In the genomic region with DNA sequence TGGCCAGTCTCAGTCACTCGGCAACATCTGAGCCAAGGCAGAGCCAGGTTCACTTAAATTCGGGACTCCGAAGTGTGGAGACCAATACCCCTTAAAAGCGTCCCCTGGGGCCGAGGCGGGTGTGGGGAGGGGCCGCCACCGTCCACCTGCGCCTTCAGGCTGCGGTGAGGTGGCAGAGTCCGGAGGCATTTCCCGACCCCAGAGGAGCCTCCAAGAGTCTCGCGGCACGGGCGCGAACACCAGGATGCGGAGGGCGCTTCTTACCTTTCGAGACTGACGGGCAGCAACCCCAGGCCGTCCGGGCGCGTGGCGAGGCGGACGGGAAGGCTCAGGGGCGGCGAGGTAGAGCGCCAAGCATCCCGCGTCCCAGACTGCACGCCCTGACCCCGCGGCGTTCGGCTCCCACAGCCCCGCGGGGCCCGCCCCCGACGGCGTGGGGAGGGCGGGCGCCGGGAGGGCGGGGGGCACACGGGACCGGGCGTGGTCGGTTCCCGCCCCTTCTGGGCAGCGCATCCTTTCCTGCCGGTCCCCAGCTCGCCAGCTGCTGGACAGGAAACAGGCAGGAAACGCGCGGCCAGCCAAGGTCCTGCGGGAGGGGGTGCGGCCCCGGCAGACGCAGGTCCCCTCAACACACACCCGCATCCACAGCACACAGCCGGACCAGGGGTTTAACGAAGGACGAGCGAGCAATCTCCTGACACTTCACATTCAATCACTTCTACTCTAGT, we compare ENCODE assay signal across 8 cellular contexts. TPM values are rescaled to one million over a fixed set of nuclear protein-coding genes. Genes with fewer than 3 reads are reported as not detected.
DNase-seq lines count a peak whose midpoint lies in the region; ATAC-seq and TF ChIP-seq lines count a peak whose summit lies in the region.

A gene with protein sequence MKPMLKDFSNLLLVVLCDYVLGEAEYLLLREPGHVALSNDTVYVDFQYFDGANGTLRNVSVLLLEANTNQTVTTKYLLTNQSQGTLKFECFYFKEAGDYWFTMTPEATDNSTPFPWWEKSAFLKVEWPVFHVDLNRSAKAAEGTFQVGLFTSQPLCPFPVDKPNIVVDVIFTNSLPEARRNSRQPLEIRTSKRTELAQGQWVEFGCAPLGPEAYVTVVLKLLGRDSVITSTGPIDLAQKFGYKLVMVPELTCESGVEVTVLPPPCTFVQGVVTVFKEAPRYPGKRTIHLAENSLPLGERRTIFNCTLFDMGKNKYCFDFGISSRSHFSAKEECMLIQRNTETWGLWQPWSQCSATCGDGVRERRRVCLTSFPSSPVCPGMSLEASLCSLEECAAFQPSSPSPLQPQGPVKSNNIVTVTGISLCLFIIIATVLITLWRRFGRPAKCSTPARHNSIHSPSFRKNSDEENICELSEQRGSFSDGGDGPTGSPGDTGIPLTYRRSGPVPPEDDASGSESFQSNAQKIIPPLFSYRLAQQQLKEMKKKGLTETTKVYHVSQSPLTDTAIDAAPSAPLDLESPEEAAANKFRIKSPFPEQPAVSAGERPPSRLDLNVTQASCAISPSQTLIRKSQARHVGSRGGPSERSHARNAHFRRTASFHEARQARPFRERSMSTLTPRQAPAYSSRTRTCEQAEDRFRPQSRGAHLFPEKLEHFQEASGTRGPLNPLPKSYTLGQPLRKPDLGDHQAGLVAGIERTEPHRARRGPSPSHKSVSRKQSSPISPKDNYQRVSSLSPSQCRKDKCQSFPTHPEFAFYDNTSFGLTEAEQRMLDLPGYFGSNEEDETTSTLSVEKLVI (minus strand): TSS at position 406 of the 728 bp plus-strand sequence. CDS start 3,572 bp downstream, outside the sequence.

- no peak for TF ChIP-seq CTCF in SK-N-SH (IDR thresholded peaks at IDR 0.05)
- no peak for TF ChIP-seq CTCF in coronary artery (IDR thresholded peaks at IDR 0.05)

- DNase-seq in EH (ENCODE audit: low read depth), result peak; percentile 58
- DNase-seq in H4 (ENCODE audit: low spot score), result peak; percentile 12
- DNase-seq in SK-N-SH, result peak; percentile 87
- peak; percentile 82 for DNase-seq in coronary artery (ENCODE audit: low spot score)
- DNase-seq in left kidney (ENCODE audit: low read depth, low spot score), result peak; percentile 68
- peak; percentile 13 for DNase-seq in stimulated activated naive CD8-positive, alpha-beta T cell treated with anti-CD3 and anti-CD28 coated beads, Interleukin-15, Interleukin-2, amounts not matched to agents 100 U/mL and 50 U/mL, for 24 hours
- DNase-seq in SKM-1 (lab: John Stamatoyannopoulos, UW; ENCODE audit: unreplicated experiment), result no peak
- DNase-seq in effector CD8-positive, alpha-beta T cell (lab: John Stamatoyannopoulos, UW), result no peak

- CTCF ChIA-PET in SK-N-SH (lab: Yijun Ruan, JAX), result interaction anchor here (1.0 to 1.7 kb wide), 3 partner anchors 30 to 45 kb away, joined by 3 to 16 read pairs (median 3); a partner anchor contains a TSS

- no peaks in the 10 kb centered on the region for H3F3A ChIP-seq in SK-N-SH (replicated peaks; ENCODE audit: insufficient read depth)

- no peaks in the 10 kb centered on the region for H3K9me3 ChIP-seq in SK-N-SH

- peaks cover 0 to 8% of the 10 kb centered on the region in 2 experiments for H3K36me3 ChIP-seq in SK-N-SH (replicated peaks in 1 of 2; ENCODE audit: control insufficient read depth in 1 of 2, insufficient read depth in 2 of 2, low read length in 1 of 2)

- TF ChIP-seq RAD21 in SK-N-SH (IDR thresholded peaks at IDR 0.05; ENCODE audit: low read length), result no peak

- no peak within 1 kb of the TSS for H3K27ac ChIP-seq in SK-N-SH (ENCODE audit: low read depth in 2 of 2, low read length in 1 of 2)
- H3K27ac ChIP-seq in coronary artery, result peak within 1 kb of the TSS in 1 of 2 donors; percentile 55

- H4K20me1 ChIP-seq in SK-N-SH (ENCODE audit: insufficient read depth), result no peaks in the 10 kb centered on the region

- 9% methylated on average over 21 of the region's 68 CpGs for WGBS in SK-N-SH (ENCODE audit: low lambda C conversion rate)

- H3K4me3 ChIP-seq in SK-N-SH (ENCODE audit: low read depth in 2 of 2, low read length in 1 of 2) (peak within 1 kb of the TSS; percentile 76 to 85), coronary artery (peak within 1 kb of the TSS; percentile 74)

- peak; percentile 74 for ATAC-seq in stimulated activated naive CD8-positive, alpha-beta T cell treated with anti-CD3 and anti-CD28 coated beads, Interleukin-15, Interleukin-2, amounts not matched to agents 100 U/mL and 50 U/mL, for 24 hours

- H3K4me1 ChIP-seq in SK-N-SH (ENCODE audit: control insufficient read depth in 1 of 2, insufficient read depth in 2 of 2, low read depth in 1 of 2, low read length in 1 of 2), result peaks cover 0 to 5% of the 10 kb centered on the region in 2 experiments; a peak in 1 of 4 replicates

- H3K27me3 ChIP-seq in SK-N-SH (ENCODE audit: insufficient read depth), result no peaks in the 10 kb centered on the region

- peak within 1 kb of the TSS; percentile 66 for H3K9ac ChIP-seq in SK-N-SH

- POLR2A ChIA-PET in SK-N-SH (lab: Yijun Ruan, JAX), result no interaction called here

- no peaks in the 10 kb centered on the region for H3K79me2 ChIP-seq in SK-N-SH (ENCODE audit: insufficient read depth)

- no peak for TF ChIP-seq EP300 in SK-N-SH (IDR thresholded peaks at IDR 0.05; ENCODE audit: borderline replicate concordance in 1 of 2, low read depth in 1 of 2, low read length in 1 of 2)

- H3K4me2 ChIP-seq in SK-N-SH, result peak within 1 kb of the TSS; percentile 82

- no peaks in the 10 kb centered on the region for H3K9me2 ChIP-seq in SK-N-SH

- H2AFZ ChIP-seq in SK-N-SH (ENCODE audit: low read depth), result peak within 1 kb of the TSS; percentile 72

TF ChIP-seq in SK-N-SH, 30 proteins besides CTCF, POLR2A, EP300 and RAD21:
- no peak for TF ChIP-seq FOXJ3 (CRISPR knock-in tag; IDR thresholded peaks at IDR 0.05)
- peak; percentile 35; the same call in 1 of the 2 replicates for TF ChIP-seq TAF1 (IDR thresholded peaks at IDR 0.05; ENCODE audit: borderline replicate concordance, low read depth, low read length)

RNA-seq across cellular contexts. Expression of the gene that starts here (rescaled TPM):
- total RNA-seq in H4 (2014; rRNA removed; shearing (Covaris generic)), result 1.5 and 1.6 TPM in 2 replicates
- 8.9 and 10.1 TPM in 2 replicates for polyA plus RNA-seq in SK-N-SH (2012; rRNA removed)
- polyA plus RNA-seq in SK-N-SH (2012; cell fraction: cytosol; rRNA removed), result 6.2 and 8.1 TPM in 2 replicates
- polyA plus RNA-seq in SK-N-SH (2012; cell fraction: nucleus; rRNA removed), result 12.0 and 14.6 TPM in 2 replicates

Comparison
In these comparisons a context has a peak if more than half of its experiments do, and no peak if none do; other contexts are left out.
1. DNase-seq: peak in EH (single experiment), H4 (single experiment), SK-N-SH (single experiment), coronary artery (single experiment), left kidney (single experiment) and stimulated activated naive CD8-positive, alpha-beta T cell treated with anti-CD3 and anti-CD28 coated beads, Interleukin-15, Interleukin-2, amounts not matched to agents 100 U/mL and 50 U/mL, for 24 hours (single experiment); none in SKM-1 (single experiment) and effector CD8-positive, alpha-beta T cell (single experiment).